In genomic region chr2:112483821-112484220, GRCh38 we compare ENCODE assay signal across 10 cellular contexts. TPM values are rescaled to one million over a fixed set of nuclear protein-coding genes. Genes with fewer than 3 reads are reported as not detected.
DNase-seq lines count a peak whose midpoint lies in the region; ATAC-seq and TF ChIP-seq lines count a peak whose summit lies in the region.
"Had no signal": no experiment of that assay in that cellular context is flagged by ENCODE, and none has a peak within 500 bp of the region (broad histone marks: within the 10 kb centered on the region; RNA-seq: fewer than 3 reads in every experiment).

No MANE protein-coding gene starts in this region.

- peaks cover 17% of the 10 kb centered on the region for H3K4me1 ChIP-seq in SJSA1 (replicated peaks)

- peaks cover 20% of the 10 kb centered on the region for H3K36me3 Mint-ChIP-seq in activated CD8-positive, alpha-beta memory T cell treated with anti-CD3 and anti-CD28 coated beads, Interleukin-2, amount 10 ng/mL, durations not matched to agents 7 days and 5 days
- peaks cover 10% of the 10 kb centered on the region for H3K36me3 Mint-ChIP-seq in stimulated activated effector memory CD8-positive, alpha-beta T cell treated with anti-CD3 and anti-CD28 coated beads, Interleukin-12 subunit alpha, Interleukin-12 subunit beta, amount 100 ng/mL, for 72 hours

- no peak overlapping the region for H3K27ac Mint-ChIP-seq in activated CD8-positive, alpha-beta memory T cell treated with anti-CD3 and anti-CD28 coated beads, Interleukin-2, amount 10 ng/mL, durations not matched to agents 7 days and 5 days
- H3K27ac Mint-ChIP-seq in stimulated activated effector memory CD8-positive, alpha-beta T cell treated with anti-CD3 and anti-CD28 coated beads, Interleukin-12 subunit alpha, Interleukin-12 subunit beta, amount 100 ng/mL, for 72 hours = no peak overlapping the region

- no peaks in the 10 kb centered on the region for H3K9me3 ChIP-seq in SJSA1 (replicated peaks)

- H3K4me1 Mint-ChIP-seq in activated CD8-positive, alpha-beta memory T cell treated with anti-CD3 and anti-CD28 coated beads, Interleukin-2, amount 10 ng/mL, durations not matched to agents 7 days and 5 days = peaks cover 31% of the 10 kb centered on the region
- peaks cover 38% of the 10 kb centered on the region for H3K4me1 Mint-ChIP-seq in stimulated activated effector memory CD8-positive, alpha-beta T cell treated with anti-CD3 and anti-CD28 coated beads, Interleukin-12 subunit alpha, Interleukin-12 subunit beta, amount 100 ng/mL, for 72 hours

- H3K27ac ChIP-seq in SJSA1 = no peak overlapping the region
- H3K27ac ChIP-seq in substantia nigra (ENCODE audit: low read depth, low read length, poor library complexity, severe bottlenecking) = no peak overlapping the region

- CTCF ChIA-PET in activated CD8-positive, alpha-beta memory T cell treated with anti-CD3 and anti-CD28 coated beads, Interleukin-2, amount 10 ng/mL, durations not matched to agents 7 days and 5 days (lab: Charles Lee) = interaction anchor here (0.8 to 1.5 kb wide), 3 partner anchors 19 to 458 kb away, joined by 3 to 5 read pairs (median 3); no protein-coding TSS in a partner anchor

- no peaks in the 10 kb centered on the region for H3K9me3 Mint-ChIP-seq in activated CD8-positive, alpha-beta memory T cell treated with anti-CD3 and anti-CD28 coated beads, Interleukin-2, amount 10 ng/mL, durations not matched to agents 7 days and 5 days (ENCODE audit: low read depth)
- H3K9me3 Mint-ChIP-seq in stimulated activated effector memory CD8-positive, alpha-beta T cell treated with anti-CD3 and anti-CD28 coated beads, Interleukin-12 subunit alpha, Interleukin-12 subunit beta, amount 100 ng/mL, for 72 hours = no peaks in the 10 kb centered on the region

- H3K27me3 ChIP-seq in SJSA1 (replicated peaks) (no peaks in the 10 kb centered on the region), H7 (ENCODE audit: control insufficient read depth, insufficient read depth, low read length) (peaks cover 8% of the 10 kb centered on the region)

- no peak for ATAC-seq in activated CD8-positive, alpha-beta memory T cell treated with anti-CD3 and anti-CD28 coated beads, Interleukin-2, amount 10 ng/mL, durations not matched to agents 7 days and 5 days
- no peak for ATAC-seq in stimulated activated effector memory CD8-positive, alpha-beta T cell treated with anti-CD3 and anti-CD28 coated beads, Interleukin-12 subunit alpha, Interleukin-12 subunit beta, amount 100 ng/mL, for 72 hours
- ATAC-seq: Right ventricle myocardium inferior had no signal

- H3K4me3 ChIP-seq in SJSA1 (peak overlapping the region; percentile 92; the same call in 1 of the 2 replicates), epithelial cell of esophagus (ENCODE audit: low read length) (peak overlapping the region; percentile 81), H7 (ENCODE audit: insufficient read depth, low read depth, low read length) (no peak overlapping the region)

- no peak for TF ChIP-seq CTCF in epithelial cell of esophagus (IDR thresholded peaks at IDR 0.05; ENCODE audit: insufficient read depth, low read depth, low read length, missing control alignments)

- H3K36me3 ChIP-seq in SJSA1 = peaks cover 48% of the 10 kb centered on the region
- no peaks in the 10 kb centered on the region; the same call in 1 of the 2 replicates for H3K36me3 ChIP-seq in H7 (replicated peaks; ENCODE audit: control insufficient read depth, insufficient read depth, low read length)

- DNase-seq in activated CD8-positive, alpha-beta memory T cell treated with anti-CD3 and anti-CD28 coated beads, Interleukin-2, amount 10 ng/mL, durations not matched to agents 7 days and 5 days = no peak
- no peak for DNase-seq in activated CD8-positive, alpha-beta memory T cell treated with anti-CD3 and anti-CD28 coated beads for 24 hours
- DNase-seq in SJSA1 (ENCODE audit: low read depth in 1 of 2, low spot score in 2 of 2) = no peak
- DNase-seq in epithelial cell of esophagus (ENCODE audit: low read depth) = peak; percentile 39
- no peak for DNase-seq in stimulated activated effector memory CD8-positive, alpha-beta T cell treated with anti-CD3 and anti-CD28 coated beads, Interleukin-12 subunit alpha, Interleukin-12 subunit beta, amount 100 ng/mL, for 72 hours (ENCODE audit: low spot score in 2 of 2)
- no peak for DNase-seq in substantia nigra (lab: John Stamatoyannopoulos, UW)
- no peak for DNase-seq in SHP77 treated with DMSO at 0.1 percent for 48 hours (lab: John Stamatoyannopoulos, UW)
- no peak for DNase-seq in H7
- DNase-seq: activated effector memory CD4-positive, alpha-beta T cell treated with anti-CD3 and anti-CD28 coated beads, Interleukin-2, amount 50 U/mL, for 16 hours had no signal

- H3K27me3 Mint-ChIP-seq in activated CD8-positive, alpha-beta memory T cell treated with anti-CD3 and anti-CD28 coated beads, Interleukin-2, amount 10 ng/mL, durations not matched to agents 7 days and 5 days = peaks cover 4% of the 10 kb centered on the region

- peak overlapping the region; percentile 94 for H3K4me3 Mint-ChIP-seq in activated CD8-positive, alpha-beta memory T cell treated with anti-CD3 and anti-CD28 coated beads, Interleukin-2, amount 10 ng/mL, durations not matched to agents 7 days and 5 days
- H3K4me3 Mint-ChIP-seq in stimulated activated effector memory CD8-positive, alpha-beta T cell treated with anti-CD3 and anti-CD28 coated beads, Interleukin-12 subunit alpha, Interleukin-12 subunit beta, amount 100 ng/mL, for 72 hours = peak overlapping the region; percentile 87

RNA-seq across cellular contexts. Expression of gene TTL, which starts 1.9 kb away (rescaled TPM):
- 10 to 100 TPM; 33.0 to 41.2 TPM for total RNA-seq in activated CD8-positive, alpha-beta memory T cell treated with anti-CD3 and anti-CD28 coated beads, Interleukin-2, amount 10 ng/mL, durations not matched to agents 7 days and 5 days
- 33.7 and 47.7 TPM in 2 replicates for total RNA-seq in SJSA1 (2014; rRNA removed; shearing (Covaris generic))
- 49.6 and 52.6 TPM in 2 replicates for total RNA-seq in H7 (2014; rRNA removed; shearing (Covaris generic))

RNA-seq across cellular contexts. Expression of gene RGPD8, which starts 50.4 kb away (rescaled TPM):
- 10 to 100 TPM in 1 of 2 experiments, 1 to 10 TPM in 1; 8.4 to 13.1 TPM for total RNA-seq in activated CD8-positive, alpha-beta memory T cell treated with anti-CD3 and anti-CD28 coated beads, Interleukin-2, amount 10 ng/mL, durations not matched to agents 7 days and 5 days
- 1.4 and 5.5 TPM in 2 replicates for total RNA-seq in SJSA1 (2014; rRNA removed; shearing (Covaris generic))
- 4.6 and 11.8 TPM in 2 replicates for total RNA-seq in H7 (2014; rRNA removed; shearing (Covaris generic))

RNA-seq across cellular contexts. Expression of gene POLR1B, which starts 58.4 kb away (rescaled TPM):
- 10 to 100 TPM; 33.7 to 54.9 TPM for total RNA-seq in activated CD8-positive, alpha-beta memory T cell treated with anti-CD3 and anti-CD28 coated beads, Interleukin-2, amount 10 ng/mL, durations not matched to agents 7 days and 5 days
- 8.0 and 15.1 TPM in 2 replicates for total RNA-seq in SJSA1 (2014; rRNA removed; shearing (Covaris generic))
- total RNA-seq in H7 (2014; rRNA removed; shearing (Covaris generic)) = 35.1 and 35.5 TPM in 2 replicates
